20 cellular contexts compared by ENCODE assay signal in the genomic region with DNA sequence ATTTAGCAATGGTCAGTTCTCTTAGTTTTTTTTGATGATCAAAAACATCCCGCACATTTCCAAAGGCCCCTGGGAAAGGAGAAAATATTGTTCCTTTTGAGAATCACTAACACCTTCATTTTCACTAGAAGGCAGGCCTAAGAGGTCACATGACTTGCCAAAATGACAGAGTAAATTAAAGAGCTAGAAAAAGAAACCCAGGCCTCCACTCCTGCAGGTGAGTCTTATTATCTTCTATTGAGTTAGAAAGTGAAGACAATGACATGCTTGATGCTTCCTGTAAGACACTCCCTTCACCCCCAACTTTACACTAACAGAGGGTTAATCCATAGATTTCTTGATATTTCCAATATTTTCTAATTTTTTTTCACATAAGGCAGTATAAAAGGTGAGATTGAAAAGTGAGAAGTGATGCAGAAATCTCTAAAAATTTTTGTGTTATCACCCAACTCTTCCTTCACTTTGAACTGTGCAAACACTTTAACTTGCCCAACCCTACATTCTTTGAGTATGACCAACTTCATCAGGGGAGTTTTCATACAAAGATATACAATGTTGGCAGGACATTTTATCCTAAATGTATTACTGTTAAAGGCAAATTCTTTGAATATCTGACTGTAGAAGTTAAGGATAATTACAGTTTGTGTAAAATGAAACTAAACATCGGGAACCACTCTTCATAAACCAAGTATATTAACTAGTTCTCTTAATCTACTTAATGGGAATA. TPM values are rescaled to one million over a fixed set of nuclear protein-coding genes. Genes with fewer than 3 reads are reported as not detected.
A peak's percentile ranks its signal among the peaks of the same experiment; 100 is the strongest.
DNase-seq lines count a peak whose midpoint lies in the region; ATAC-seq and TF ChIP-seq lines count a peak whose summit lies in the region.
"Had no signal": no experiment of that assay in that cellular context is flagged by ENCODE, and none has a peak within 500 bp of the region (broad histone marks: within the 10 kb centered on the region; RNA-seq: fewer than 3 reads in every experiment).

No MANE protein-coding gene starts in this region.

- peak overlapping the region; percentile 83 for H3K27ac Mint-ChIP-seq in Caco-2 (ENCODE audit: unreplicated experiment)
- H3K27ac Mint-ChIP-seq: activated naive CD8-positive, alpha-beta T cell treated with anti-CD3 and anti-CD28 coated beads for 36 hours; T-helper 17 cell had no signal

- H3K27me3 ChIP-seq in Caco-2 (replicated peaks; ENCODE audit: control insufficient read depth, insufficient read depth, low read length) = no peaks in the 10 kb centered on the region
- H3K27me3 ChIP-seq in mammary epithelial cell (ENCODE audit: insufficient read depth, low read length) = no peaks in the 10 kb centered on the region
- no peaks in the 10 kb centered on the region for H3K27me3 ChIP-seq in esophagus squamous epithelium
- H3K27me3 ChIP-seq in upper lobe of left lung = no peaks in the 10 kb centered on the region
- H3K27me3 ChIP-seq: esophagus muscularis mucosa had no signal

- H4K20me1 ChIP-seq in mammary epithelial cell (ENCODE audit: insufficient read depth, low read length) = no peaks in the 10 kb centered on the region

- no peaks in the 10 kb centered on the region for H3K36me3 ChIP-seq in Caco-2 (ENCODE audit: control insufficient read depth, insufficient read depth, low read length)
- H3K36me3 ChIP-seq in mammary epithelial cell (ENCODE audit: insufficient read depth, low read length) = no peaks in the 10 kb centered on the region
- no peaks in the 10 kb centered on the region for H3K36me3 ChIP-seq in esophagus squamous epithelium
- no peaks in the 10 kb centered on the region for H3K36me3 ChIP-seq in upper lobe of left lung
- H3K36me3 ChIP-seq: esophagus muscularis mucosa had no signal

- no peak overlapping the region for H3K9ac ChIP-seq in mammary epithelial cell (ENCODE audit: insufficient read depth, low read length)

- ATAC-seq in GM19455 (IDR thresholded peaks at IDR 0.05; ENCODE audit: unreplicated experiment) = no peak
- ATAC-seq in upper lobe of left lung (ENCODE audit: low FRiP score in 2 of 2) = no peak
- ATAC-seq: T-helper 17 cell had no signal

- DNase-seq in Caco-2 (peak in 1 of 2 experiments; percentile 15), M059J (ENCODE audit: low read depth) (peak; percentile 28), mammary epithelial cell (peak; percentile 27), kidney tubule cell (ENCODE audit: low spot score) (peak; percentile 34), esophagus squamous epithelium (lab: John Stamatoyannopoulos, UW) (no peak), upper lobe of left lung (no peak), hypothalamus (lab: John Stamatoyannopoulos, UW) (no peak)
- DNase-seq: activated CD4-positive, CD25-positive, alpha-beta regulatory T cell treated with anti-CD3 and anti-CD28 coated beads, Interleukin-2, amount 50 U/mL, for 72 hours; activated naive CD8-positive, alpha-beta T cell treated with anti-CD3 and anti-CD28 coated beads for 36 hours; activated T-cell treated with anti-CD3 and anti-CD28 coated beads for 4 hours; GOT3; Kasumi-1; NCI-H1930; NCI-H69; stimulated activated naive CD4-positive, alpha-beta T cell treated with Interleukin-2 at 50 U/mL for 16 hours; T-helper 17 cell had no signal

- H3K27ac ChIP-seq in mammary epithelial cell (ENCODE audit: insufficient read depth, low read depth, low read length) (peak overlapping the region; percentile 36), esophagus squamous epithelium (no peak overlapping the region), upper lobe of left lung (peak overlapping the region in 1 of 4 donors; percentile 30)
- H3K27ac ChIP-seq: coronary artery, esophagus muscularis mucosa, skin epidermis had no signal

- no peaks in the 10 kb centered on the region for H3K36me3 Mint-ChIP-seq in Caco-2 (ENCODE audit: insufficient read depth, unreplicated experiment)
- H3K36me3 Mint-ChIP-seq: activated naive CD8-positive, alpha-beta T cell treated with anti-CD3 and anti-CD28 coated beads for 36 hours had no signal

- H3K27me3 Mint-ChIP-seq in Caco-2 (ENCODE audit: insufficient read depth, unreplicated experiment) = no peaks in the 10 kb centered on the region
- H3K27me3 Mint-ChIP-seq: activated naive CD8-positive, alpha-beta T cell treated with anti-CD3 and anti-CD28 coated beads for 36 hours had no signal

- CTCF ChIA-PET in Caco-2 (lab: Charles Lee) (no interaction called here), mammary epithelial cell (lab: Charles Lee; ENCODE audit: low non-redundant PET) (no interaction called here)

- peaks cover 8% of the 10 kb centered on the region for H3K4me1 Mint-ChIP-seq in Caco-2 (ENCODE audit: low read depth, unreplicated experiment)
- H3K4me1 Mint-ChIP-seq: T-helper 17 cell had no signal

- H3K9me3 Mint-ChIP-seq in Caco-2 (ENCODE audit: unreplicated experiment) = peaks cover 9% of the 10 kb centered on the region
- H3K9me3 Mint-ChIP-seq: activated naive CD8-positive, alpha-beta T cell treated with anti-CD3 and anti-CD28 coated beads for 36 hours had no signal

- no peak overlapping the region for H2AFZ ChIP-seq in mammary epithelial cell (ENCODE audit: low read depth, low read length)

- TF ChIP-seq CTCF in Caco-2 (IDR thresholded peaks at IDR 0.05; ENCODE audit: insufficient read depth in 1 of 2, low read depth in 1 of 2, low read length in 1 of 2, severe bottlenecking in 1 of 2, unreplicated experiment in 1 of 2) (no peak), mammary epithelial cell (conservative IDR thresholded peaks at IDR 0.05 in 1 of 2, IDR thresholded peaks at IDR 0.05 in 1 of 2; ENCODE audit: extremely low read depth in 1 of 2, insufficient read depth in 1 of 2, low read depth in 1 of 2, low read length in 2 of 2) (no peak), esophagus squamous epithelium (IDR thresholded peaks at IDR 0.05) (no peak), upper lobe of left lung (IDR thresholded peaks at IDR 0.05) (no peak)

- peaks cover 18% of the 10 kb centered on the region for H3K4me1 ChIP-seq in Caco-2
- peaks cover 7% of the 10 kb centered on the region for H3K4me1 ChIP-seq in mammary epithelial cell (ENCODE audit: insufficient read depth, low read length)
- peaks cover 0 to 10% (median 0%) of the 10 kb centered on the region in 3 donors for H3K4me1 ChIP-seq in esophagus squamous epithelium
- H3K4me1 ChIP-seq in upper lobe of left lung = no peaks in the 10 kb centered on the region
- H3K4me1 ChIP-seq: esophagus muscularis mucosa had no signal

- intact Hi-C loops in Caco-2 (cut with micrococcal nuclease; ENCODE audit: unreplicated experiment) = no loop called here
- intact Hi-C loops in mammary epithelial cell (cut with micrococcal nuclease) = no loop called here
- intact Hi-C loops in esophagus squamous epithelium (cut with DNase I) = no loop called here

- H3K4me3 ChIP-seq in Caco-2 (ENCODE audit: low read depth, low read length) (no peak overlapping the region), mammary epithelial cell (replicated peaks in 1 of 3; ENCODE audit: insufficient read depth in 1 of 3, low read depth in 2 of 3, low read length in 3 of 3) (peak overlapping the region in 1 of 3 experiments; percentile 7), esophagus squamous epithelium (no peak overlapping the region), upper lobe of left lung (no peak overlapping the region)
- H3K4me3 ChIP-seq: coronary artery, esophagus muscularis mucosa, skin epidermis had no signal

- TF ChIP-seq EP300 in upper lobe of left lung (IDR thresholded peaks at IDR 0.05) = no peak

- H3K79me2 ChIP-seq in mammary epithelial cell (ENCODE audit: insufficient read depth, low read length) = no peaks in the 10 kb centered on the region

- in situ Hi-C loops in mammary epithelial cell (cut with MboI; ENCODE audit: low sequenced_read_pairs in 2 of 2) = no loop called here

- TF ChIP-seq POLR2A in esophagus squamous epithelium (IDR thresholded peaks at IDR 0.05) (no peak), upper lobe of left lung (IDR thresholded peaks at IDR 0.05) (no peak)

- H3K4me3 Mint-ChIP-seq in Caco-2 (ENCODE audit: unreplicated experiment) = peak overlapping the region; percentile 28
- H3K4me3 Mint-ChIP-seq: activated naive CD8-positive, alpha-beta T cell treated with anti-CD3 and anti-CD28 coated beads for 36 hours; T-helper 17 cell had no signal

- BruUV-seq in Caco-2 (replicated peaks; lab: Mats Ljungman, UMichigan) (no TSS peak), mammary epithelial cell (replicated peaks; lab: Mats Ljungman, UMichigan) (no TSS peak)

- no peaks in the 10 kb centered on the region for H3K9me3 ChIP-seq in Caco-2
- H3K9me3 ChIP-seq in mammary epithelial cell (replicated peaks; ENCODE audit: insufficient read depth, low read length) = no peaks in the 10 kb centered on the region
- H3K9me3 ChIP-seq in esophagus squamous epithelium = no peaks in the 10 kb centered on the region
- no peaks in the 10 kb centered on the region for H3K9me3 ChIP-seq in upper lobe of left lung
- H3K9me3 ChIP-seq: esophagus muscularis mucosa had no signal

- WGBS in mammary epithelial cell (ENCODE audit: low coverage, missing lambda C conversion rate) = 61% methylated on average over 2 of the region's 2 CpGs
- 69 to 71% methylated on average over 2 of the region's 2 CpGs for WGBS in esophagus squamous epithelium, 2 donors
- WGBS in upper lobe of left lung, 2 donors = 75 to 81% methylated on average over 2 of the region's 2 CpGs

- dilution Hi-C loops in mammary epithelial cell (cut with HindIII; ENCODE audit: low sequenced_read_pairs) = no loop called here

- H3K4me2 ChIP-seq in mammary epithelial cell (ENCODE audit: insufficient read depth, low read depth, low read length) = peak overlapping the region; percentile 64

- POLR2A ChIA-PET in Caco-2 (lab: Charles Lee) = no interaction called here

RNA-seq across cellular contexts. Expression of a gene that starts 57.1 kb away (rescaled TPM):
- total RNA-seq in Caco-2 (2022) = 281 and 293 TPM in 2 replicates
- total RNA-seq in M059J (2014; rRNA removed; shearing (Covaris generic)) = 243 and 612 TPM in 2 replicates
- 100 to 1,000 TPM; 109 to 231 TPM for total RNA-seq in mammary epithelial cell
- 66.8 TPM for polyA plus RNA-seq in mammary epithelial cell
- 10.7 TPM for polyA minus RNA-seq in mammary epithelial cell
- 100 to 1,000 TPM in 3 of 4 donors, 10 to 100 TPM in 1; 59.6 to 280 (median 134) TPM for total RNA-seq in esophagus squamous epithelium
- 100 to 1,000 TPM in 3 of 6 donors, 10 to 100 TPM in 3; 28.3 to 170 (median 95.6) TPM for total RNA-seq in upper lobe of left lung

Comparison
In these comparisons a context has a peak if more than half of its experiments do, and no peak if none do; other contexts are left out.
1. DNase-seq: peak in M059J (single experiment), mammary epithelial cell (single experiment) and kidney tubule cell (single experiment); none in esophagus squamous epithelium (single experiment), upper lobe of left lung (0 of 2) and hypothalamus (0 of 51).